Comparison of ENCODE assay signal across 8 cellular contexts in genomic region chr5:76337949-76338589, GRCh38.
DNase-seq lines count a peak whose midpoint lies in the region; ATAC-seq and TF ChIP-seq lines count a peak whose summit lies in the region.

No MANE protein-coding gene starts in this region.

- H3K4me1 Mint-ChIP-seq in activated B cell treated with CpG ODN at 0.5 μM for 24 hours (peaks cover 4% of the 10 kb centered on the region), nephron (peaks cover 24% of the 10 kb centered on the region)
- peaks cover 26 to 40% of the 10 kb centered on the region in 2 donors for H3K4me1 Mint-ChIP-seq in effector memory CD8-positive, alpha-beta T cell (ENCODE audit: low read depth in 2 of 2)

- H3K36me3 Mint-ChIP-seq in activated B cell treated with CpG ODN at 0.5 μM for 24 hours (ENCODE audit: low read depth) (no peaks in the 10 kb centered on the region), nephron (ENCODE audit: low read depth) (no peaks in the 10 kb centered on the region)
- peaks cover 4% of the 10 kb centered on the region for H3K36me3 Mint-ChIP-seq in effector memory CD8-positive, alpha-beta T cell (ENCODE audit: insufficient read depth)

- intact Hi-C loops in activated B cell treated with CpG ODN at 0.5 μM for 24 hours (cut with micrococcal nuclease), result loop anchor here (2.0 to 5.0 kb wide), 4 partner anchors 65 to 303 kb away; partner anchors contain the start of gene IQGAP2

- ATAC-seq in activated B cell treated with CpG ODN at 0.5 μM for 24 hours (ENCODE audit: low read depth), result peak; percentile 42
- ATAC-seq in effector memory CD8-positive, alpha-beta T cell (replicated peaks), result peak; percentile 74

- in situ Hi-C loops in KBM-7 (cut with MboI; ENCODE audit: low pct_unique_long_range_greater_than_20kb, low sequenced_read_pairs), result no loop called here

- H3K27ac Mint-ChIP-seq in activated B cell treated with CpG ODN at 0.5 μM for 24 hours, result no peak overlapping the region
- H3K27ac Mint-ChIP-seq in effector memory CD8-positive, alpha-beta T cell, result peak overlapping the region in 1 of 2 donors; percentile 85
- peak overlapping the region in 1 of 3 experiments; percentile 71 for H3K27ac Mint-ChIP-seq in nephron

- DNase-seq in activated gamma-delta T cell treated with Interleukin-2 at 50 U/mL for 16 hours (peak; percentile 45), activated gamma-delta T cell (lab: John Stamatoyannopoulos, UW) (no peak), KBM-7 (peak; percentile 83), activated B cell treated with CpG ODN at 0.5 μM for 24 hours (no peak), occipital lobe (lab: John Stamatoyannopoulos, UW) (no peak), NCI-H2196 treated with DMSO at 0.1 percent for 48 hours (lab: John Stamatoyannopoulos, UW; ENCODE audit: unreplicated experiment) (no peak)
- DNase-seq in effector memory CD8-positive, alpha-beta T cell, result peak; percentile 29 to 54 (median 46)

- H3K4me3 Mint-ChIP-seq in activated B cell treated with CpG ODN at 0.5 μM for 24 hours, result no peak overlapping the region
- H3K4me3 Mint-ChIP-seq in effector memory CD8-positive, alpha-beta T cell, result no peak overlapping the region
- H3K4me3 Mint-ChIP-seq in nephron, result no peak overlapping the region

- POLR2A ChIA-PET in activated B cell treated with CpG ODN at 0.5 μM for 24 hours (lab: Charles Lee), result no interaction called here

- TF ChIP-seq CTCF in activated B cell treated with CpG ODN at 0.5 μM for 24 hours (IDR thresholded peaks at IDR 0.05) (no peak), nephron (IDR thresholded peaks at IDR 0.05; ENCODE audit: unreplicated experiment in 3 of 3) (peak; percentile 50 to 55 (median 51))

- H3K9me3 Mint-ChIP-seq in activated B cell treated with CpG ODN at 0.5 μM for 24 hours (no peaks in the 10 kb centered on the region), nephron (peaks cover 6% of the 10 kb centered on the region)
- H3K9me3 Mint-ChIP-seq in effector memory CD8-positive, alpha-beta T cell, result no peaks in the 10 kb centered on the region

- no peaks in the 10 kb centered on the region for H3K27me3 Mint-ChIP-seq in activated B cell treated with CpG ODN at 0.5 μM for 24 hours
- no peaks in the 10 kb centered on the region for H3K27me3 Mint-ChIP-seq in effector memory CD8-positive, alpha-beta T cell
- no peaks in the 10 kb centered on the region for H3K27me3 Mint-ChIP-seq in nephron (ENCODE audit: low read depth)

- CTCF ChIA-PET in activated B cell treated with CpG ODN at 0.5 μM for 24 hours (lab: Charles Lee), result interaction anchor here (0.5 to 1.1 kb wide), 4 partner anchors 56 to 345 kb away, joined by 3 to 6 read pairs (median 4); no protein-coding TSS in a partner anchor

Comparison
In these comparisons a context has a peak if more than half of its experiments do, and no peak if none do; other contexts are left out.
1. DNase-seq: peak in activated gamma-delta T cell treated with Interleukin-2 at 50 U/mL for 16 hours (single experiment), KBM-7 (single experiment) and effector memory CD8-positive, alpha-beta T cell (3 of 3); none in activated gamma-delta T cell (single experiment), activated B cell treated with CpG ODN at 0.5 μM for 24 hours (single experiment), occipital lobe (single experiment) and NCI-H2196 treated with DMSO at 0.1 percent for 48 hours (single experiment).